7 cellular contexts compared by ENCODE assay signal in the genomic region with DNA sequence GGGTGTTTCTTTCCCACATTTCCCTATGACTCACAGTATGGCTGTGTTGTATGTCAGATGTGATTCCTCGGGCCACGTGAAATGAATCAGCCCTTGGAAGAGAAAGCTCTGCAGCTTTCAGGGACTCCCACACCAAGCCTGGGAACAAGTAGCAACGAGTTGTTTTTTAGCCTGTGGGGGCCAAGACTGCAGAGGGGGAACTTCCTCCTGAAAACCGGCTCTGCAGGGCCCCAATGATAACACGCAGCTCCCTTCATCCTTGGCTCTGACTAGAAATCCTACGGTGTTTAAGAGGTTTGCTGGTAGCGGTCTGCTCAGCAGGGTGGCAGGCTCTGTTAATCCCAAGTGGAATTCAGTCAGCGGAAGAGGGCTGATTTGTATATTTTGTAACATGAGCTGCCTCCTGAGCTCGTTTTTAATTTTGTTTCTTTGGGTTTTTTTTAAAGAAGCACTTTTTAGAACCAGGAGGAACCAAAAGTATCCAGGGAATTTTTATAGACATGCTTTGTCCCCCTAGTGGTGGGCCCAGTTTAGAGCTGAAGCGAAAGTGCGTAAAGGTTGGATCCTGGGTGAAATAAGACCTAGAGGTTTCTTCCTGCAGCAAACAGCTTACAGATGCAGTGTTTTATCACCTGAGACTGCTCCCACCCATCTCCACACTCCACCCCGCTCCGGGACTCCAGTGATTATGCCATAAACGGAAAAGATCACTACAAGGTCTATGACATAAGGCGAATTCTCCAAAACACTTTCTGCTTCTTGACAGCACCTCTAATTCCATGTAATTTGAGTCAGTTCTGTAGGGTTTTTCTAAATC. TPM values are rescaled to one million over a fixed set of nuclear protein-coding genes. Genes with fewer than 3 reads are reported as not detected.
DNase-seq lines count a peak whose midpoint lies in the region; ATAC-seq and TF ChIP-seq lines count a peak whose summit lies in the region.

No MANE protein-coding gene starts in this region.

- TF ChIP-seq CTCF in GM12875 (IDR thresholded peaks at IDR 0.05; ENCODE audit: borderline replicate concordance, insufficient read depth, low read depth, low read length) (peak; percentile 64), choroid plexus epithelial cell (conservative IDR thresholded peaks at IDR 0.05; ENCODE audit: low read depth, low read length) (peak; percentile 85), thoracic aorta (IDR thresholded peaks at IDR 0.05) (peak; percentile 80)

- H3K27ac ChIP-seq in thoracic aorta, result peak overlapping the region; percentile 73 to 75

- ATAC-seq in thoracic aorta (ENCODE audit: insufficient number of reproducible peaks, low FRiP score, low read depth) (peak; percentile 90), HG03095 (IDR thresholded peaks at IDR 0.05; ENCODE audit: unreplicated experiment) (no peak)

- peaks cover 4 to 14% of the 10 kb centered on the region in 2 donors for H3K4me1 ChIP-seq in thoracic aorta (ENCODE audit: control insufficient read depth in 1 of 2, low read depth in 2 of 2)

- DNase-seq in NCI-H2171 treated with DMSO at 0.1 percent for 48 hours (lab: John Stamatoyannopoulos, UW), result peak; percentile 93
- peak; percentile 98 for DNase-seq in choroid plexus epithelial cell (ENCODE audit: low read depth)
- DNase-seq in left kidney (ENCODE audit: low read depth, low spot score), result peak; percentile 89
- DNase-seq in thoracic aorta (ENCODE audit: low spot score), result peak; percentile 73
- no peak for DNase-seq in stimulated activated CD4-positive, alpha-beta T cell treated with anti-CD3 and anti-CD28 coated beads, Interleukin-12 subunit alpha, Interleukin-12 subunit beta, amount 100 ng/mL, for 4 hours

- H3K36me3 ChIP-seq in thoracic aorta, result no peaks in the 10 kb centered on the region

- no peak overlapping the region for H3K4me3 ChIP-seq in GM12875 (ENCODE audit: low read depth, low read length)
- peak overlapping the region; percentile 48 for H3K4me3 ChIP-seq in choroid plexus epithelial cell (ENCODE audit: low read depth, low read length)
- peak overlapping the region; percentile 74 for H3K4me3 ChIP-seq in thoracic aorta

- H3K9me3 ChIP-seq in thoracic aorta, result no peaks in the 10 kb centered on the region

- no peaks in the 10 kb centered on the region for H3K27me3 ChIP-seq in thoracic aorta (replicated peaks; ENCODE audit: insufficient read depth)

RNA-seq across cellular contexts. Expression of a gene that starts 48.8 kb away (rescaled TPM):
- total RNA-seq in thoracic aorta, result 1 to 10 TPM in 1 of 2 donors, under 1 TPM in 1; 0.54 to 4.5 TPM
